13 cellular contexts compared by ENCODE assay signal in the genomic region with DNA sequence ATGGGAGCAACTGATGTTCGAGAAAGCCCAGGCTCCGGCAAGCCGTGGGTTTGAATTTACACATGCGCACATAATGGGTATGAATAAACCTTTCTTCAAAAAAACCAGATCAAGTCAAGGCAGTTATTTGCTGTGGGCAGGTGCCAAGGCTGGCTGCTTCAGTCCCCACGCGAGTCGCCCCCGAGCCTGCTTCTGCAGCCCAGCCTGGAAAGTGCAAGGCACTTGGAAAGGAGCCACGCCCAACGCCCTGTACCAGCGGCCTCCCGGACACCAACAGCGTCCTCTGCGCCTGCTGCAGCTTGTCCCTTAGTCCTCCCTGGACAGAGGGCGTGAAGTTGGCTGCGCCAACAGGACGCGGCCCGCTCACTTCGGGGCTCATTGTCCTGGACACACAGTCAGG.
DNase-seq lines count a peak whose midpoint lies in the region; ATAC-seq and TF ChIP-seq lines count a peak whose summit lies in the region.
"Had no signal": no experiment of that assay in that cellular context is flagged by ENCODE, and none has a peak within 500 bp of the region (broad histone marks: within the 10 kb centered on the region; RNA-seq: fewer than 3 reads in every experiment).

No MANE protein-coding gene starts in this region.

- no peaks in the 10 kb centered on the region for H3K9me2 ChIP-seq in MM.1S (replicated peaks; ENCODE audit: insufficient read depth, low read length)

- peak; percentile 6 to 25 for ATAC-seq in lower lobe of right lung
- ATAC-seq: CD8-positive, alpha-beta T cell had no signal

- peak overlapping the region; percentile 71; the same call in 1 of the 2 replicates for H3K4me2 ChIP-seq in MM.1S (ENCODE audit: low read depth, low read length)

- no peaks in the 10 kb centered on the region for H3K9me3 ChIP-seq in MM.1S (replicated peaks; ENCODE audit: insufficient read depth, low read length)
- H3K9me3 ChIP-seq in lower lobe of right lung = no peaks in the 10 kb centered on the region
- H3K9me3 ChIP-seq in stomach smooth muscle (ENCODE audit: control insufficient read depth in 2 of 2, low read length in 2 of 2) = no peaks in the 10 kb centered on the region

- H3K27me3 ChIP-seq in MM.1S (replicated peaks; ENCODE audit: insufficient read depth, low read length) (no peaks in the 10 kb centered on the region), lower lobe of right lung (ENCODE audit: low read depth) (peaks cover 15% of the 10 kb centered on the region), stomach smooth muscle (ENCODE audit: control insufficient read depth in 1 of 2, insufficient read depth in 2 of 2, low read length in 2 of 2) (no peaks in the 10 kb centered on the region)

- intact Hi-C loops in lower lobe of right lung (cut with DNase I) = no loop called here

- no peak overlapping the region for H3K27ac ChIP-seq in MM.1S (ENCODE audit: low read length)
- H3K27ac ChIP-seq in lower lobe of right lung = no peak overlapping the region
- H3K27ac ChIP-seq in stomach smooth muscle (ENCODE audit: low read length) = peak overlapping the region; percentile 90

- H3K9ac ChIP-seq in MM.1S (ENCODE audit: low read length) (no peak overlapping the region), stomach smooth muscle (ENCODE audit: low read length in 2 of 2) (peak overlapping the region in 1 of 2 donors; percentile 72)

- H3K4me1 ChIP-seq in MM.1S (ENCODE audit: low read length) (no peaks in the 10 kb centered on the region), lower lobe of right lung (peaks cover 23% of the 10 kb centered on the region), stomach smooth muscle (ENCODE audit: control insufficient read depth, insufficient read depth, low read length) (peaks cover 17% of the 10 kb centered on the region)

- H3F3A ChIP-seq in MM.1S (ENCODE audit: insufficient read depth, low read length) = no peaks in the 10 kb centered on the region

- H4K20me1 ChIP-seq in MM.1S (ENCODE audit: insufficient read depth, low read length) = no peaks in the 10 kb centered on the region

- H3K36me3 ChIP-seq in MM.1S (replicated peaks; ENCODE audit: insufficient read depth, low read length) = no peaks in the 10 kb centered on the region
- no peaks in the 10 kb centered on the region for H3K36me3 ChIP-seq in lower lobe of right lung
- no peaks in the 10 kb centered on the region for H3K36me3 ChIP-seq in stomach smooth muscle (ENCODE audit: control insufficient read depth in 2 of 2, insufficient read depth in 2 of 2, low read length in 2 of 2)

- no peak overlapping the region for H2AFZ ChIP-seq in MM.1S (ENCODE audit: low read length)

- H3K4me3 ChIP-seq in MM.1S (ENCODE audit: low read length) (no peak overlapping the region), epithelial cell of proximal tubule (ENCODE audit: low read depth, low read length) (peak overlapping the region; percentile 63), lower lobe of right lung (peak overlapping the region; percentile 52), stomach smooth muscle (ENCODE audit: low read length in 2 of 2) (peak overlapping the region in 1 of 2 donors; percentile 79)

- H3K79me2 ChIP-seq in MM.1S (ENCODE audit: low read length) = no peaks in the 10 kb centered on the region

- DNase-seq in MM.1S = no peak
- DNase-seq in epithelial cell of proximal tubule (ENCODE audit: low read depth) = no peak
- DNase-seq in lower lobe of right lung = no peak
- DNase-seq in LoVo (ENCODE audit: low spot score) = no peak
- DNase-seq in NK-92 treated with Interleukin-12 subunit alpha and Interleukin-12 subunit beta, amount 100 ng/mL, for 24 hours (lab: John Stamatoyannopoulos, UW) = no peak
- no peak for DNase-seq in EL
- no peak for DNase-seq in effector CD4-positive, alpha-beta T cell
- DNase-seq: activated CD4-positive, alpha-beta T cell treated with anti-CD3 and anti-CD28 coated beads for 4 hours; activated naive CD4-positive, alpha-beta T cell treated with anti-CD3 and anti-CD28 coated beads, Interleukin-2, amount 10 ng/mL, durations not matched to agents 7 days and 5 days; NCI-H2171; SHP77 treated with DMSO at 0.1 percent for 48 hours had no signal

- TF ChIP-seq CTCF in MM.1S (IDR thresholded peaks at IDR 0.05; ENCODE audit: low read length) (no peak), epithelial cell of proximal tubule (conservative IDR thresholded peaks at IDR 0.05; ENCODE audit: low read depth, low read length) (no peak), lower lobe of right lung (IDR thresholded peaks at IDR 0.05) (no peak)
